16 cellular contexts compared by ENCODE assay signal in the genomic region with DNA sequence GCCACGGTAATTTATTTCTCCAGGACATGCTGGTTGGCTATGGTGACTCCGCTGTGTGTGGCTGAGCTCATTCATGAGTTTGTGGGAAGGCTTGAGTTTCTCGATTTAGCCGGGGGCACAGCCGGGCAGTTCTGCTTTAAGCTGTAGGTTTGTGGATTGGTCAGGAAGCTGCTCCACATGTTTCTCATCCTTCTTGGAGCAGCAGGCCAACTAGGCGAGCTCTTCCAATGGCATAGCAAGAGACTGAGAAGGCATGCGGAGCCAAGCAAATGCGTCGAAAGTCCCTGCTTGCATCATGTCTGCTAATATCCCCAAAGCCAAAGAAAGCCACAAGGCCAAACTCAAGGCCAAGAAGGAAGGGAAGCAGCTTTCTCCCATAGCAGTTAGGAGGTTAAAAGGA.
DNase-seq lines count a peak whose midpoint lies in the region; ATAC-seq, FAIRE-seq and TF ChIP-seq lines count a peak whose summit lies in the region.
"Had no signal": no experiment of that assay in that cellular context is flagged by ENCODE, and none has a peak within 500 bp of the region (broad histone marks: within the 10 kb centered on the region; RNA-seq: fewer than 3 reads in every experiment).

No MANE protein-coding gene starts in this region.

- POLR2A ChIA-PET in HepG2 (lab: Yijun Ruan, JAX): no interaction called here

- TF ChIP-seq CTCF in HepG2 (CRISPR knock-in tag; IDR thresholded peaks at IDR 0.05) (no peak), esophagus muscularis mucosa (IDR thresholded peaks at IDR 0.05) (no peak)

- CTCF ChIA-PET in HepG2 (lab: Yijun Ruan, JAX; ENCODE audit: low intra/inter-chr PET ratio, low total read pairs): no interaction called here

- no peak overlapping the region for H4K8ac ChIP-seq in trophoblast cell (ENCODE audit: low read depth, low read length)

- no peak for TF ChIP-seq RAD21 in HepG2 (CRISPR knock-in tag; IDR thresholded peaks at IDR 0.05)

- 0 out of 2 replicates have a peak, but pooled peaks cover 5% of the 10 kb centered on the region for H3F3A ChIP-seq in GM23248 (ENCODE audit: insufficient read depth)

- no peak overlapping the region for H4K91ac ChIP-seq in trophoblast cell (ENCODE audit: low read depth, low read length)

- H3K4me1 ChIP-seq in GM23248 (ENCODE audit: insufficient read depth): 0 out of 2 replicates have a peak, but pooled peaks cover 4% of the 10 kb centered on the region
- no peaks in the 10 kb centered on the region for H3K4me1 ChIP-seq in trophoblast cell (ENCODE audit: control insufficient read depth in 1 of 2, insufficient read depth in 2 of 2, low read length in 2 of 2)
- no peaks in the 10 kb centered on the region for H3K4me1 ChIP-seq in HepG2 (ENCODE audit: insufficient read depth, low read length)
- H3K4me1 ChIP-seq in esophagus muscularis mucosa: no peaks in the 10 kb centered on the region

- in situ Hi-C loops in GM23248 (cut with MboI) (loop anchor here (25.0 kb wide), 1 partner anchor 646 kb away; no protein-coding TSS in a partner anchor), HepG2 (cut with HindIII; ENCODE audit: extremely low pct_ligation_motif_present, low pct_unique_long_range_greater_than_20kb) (loop anchor here (25.0 kb wide), 1 partner anchor 496 kb away; no protein-coding TSS in a partner anchor)

- no peak overlapping the region for H3K4me2 ChIP-seq in GM23248 (ENCODE audit: unreplicated experiment)
- no peak overlapping the region for H3K4me2 ChIP-seq in trophoblast cell (ENCODE audit: low read length)
- H3K4me2 ChIP-seq in HepG2 (ENCODE audit: low read depth, low read length): no peak overlapping the region

- TF ChIP-seq POLR2A in HepG2 (IDR thresholded peaks at IDR 0.05; ENCODE audit: insufficient read depth in 1 of 2, low read depth in 2 of 2, low read length in 2 of 2) (no peak), esophagus muscularis mucosa (IDR thresholded peaks at IDR 0.05; ENCODE audit: low read depth) (no peak)

- H3K9ac ChIP-seq in GM23248 (no peak overlapping the region), trophoblast cell (ENCODE audit: low read length) (peak overlapping the region; percentile 34), HepG2 (ENCODE audit: insufficient read depth, low read depth, low read length) (no peak overlapping the region)

- no peak overlapping the region for H2BK5ac ChIP-seq in trophoblast cell (ENCODE audit: low read depth, low read length, poor library complexity)

- H3K9me3 ChIP-seq in GM23248 (ENCODE audit: low read depth) (no peaks in the 10 kb centered on the region), trophoblast cell (ENCODE audit: insufficient read depth, low read depth, low read length) (no peaks in the 10 kb centered on the region), HepG2 (ENCODE audit: low read length) (no peaks in the 10 kb centered on the region), esophagus muscularis mucosa (no peaks in the 10 kb centered on the region)

- no peaks in the 10 kb centered on the region for H3K79me1 ChIP-seq in trophoblast cell (ENCODE audit: low read length)

- no peaks in the 10 kb centered on the region for H4K20me1 ChIP-seq in GM23248 (ENCODE audit: insufficient read depth)
- H4K20me1 ChIP-seq in HepG2 (ENCODE audit: insufficient read depth, low read length): no peaks in the 10 kb centered on the region

- intact Hi-C loops in HepG2 (cut with micrococcal nuclease; ENCODE audit: unreplicated experiment) (no loop called here), esophagus muscularis mucosa (cut with DNase I) (no loop called here)

- no peaks in the 10 kb centered on the region for H3K9me2 ChIP-seq in GM23248 (ENCODE audit: insufficient read depth)

- H3K23ac ChIP-seq in trophoblast cell (ENCODE audit: low read length): no peak overlapping the region

- TF ChIP-seq EP300 in HepG2 (IDR thresholded peaks at IDR 0.05; ENCODE audit: low read depth in 2 of 2, low read length in 2 of 2): no peak
- no peak for TF ChIP-seq EP300 in HepG2 (CRISPR knock-in tag; IDR thresholded peaks at IDR 0.05; ENCODE audit: borderline replicate concordance)
- TF ChIP-seq EP300 in esophagus muscularis mucosa (IDR thresholded peaks at IDR 0.05): no peak

- ATAC-seq in HepG2 (no peak), GM21528 (IDR thresholded peaks at IDR 0.05; ENCODE audit: low FRiP score, unreplicated experiment) (no peak)
- ATAC-seq: K562 had no signal

- no TSS peak for BruUV-seq in HepG2 (replicated peaks; lab: Mats Ljungman, UMichigan)

- no peak overlapping the region for H3K18ac ChIP-seq in trophoblast cell (ENCODE audit: low read length)

- no peak overlapping the region for H3K14ac ChIP-seq in trophoblast cell (ENCODE audit: low read length)

- no peak overlapping the region for H2BK120ac ChIP-seq in trophoblast cell (ENCODE audit: insufficient read depth, low read length, poor library complexity)

- no peaks in the 10 kb centered on the region for H3K36me3 ChIP-seq in GM23248 (ENCODE audit: low read depth)
- no peaks in the 10 kb centered on the region for H3K36me3 ChIP-seq in trophoblast cell (ENCODE audit: control insufficient read depth in 1 of 2, insufficient read depth in 2 of 2, low read length in 2 of 2)
- no peaks in the 10 kb centered on the region for H3K36me3 ChIP-seq in HepG2 (replicated peaks in 1 of 2; ENCODE audit: control insufficient read depth in 1 of 2, insufficient read depth in 2 of 2, low read length in 2 of 2)
- no peaks in the 10 kb centered on the region for H3K36me3 ChIP-seq in esophagus muscularis mucosa

- DNase-seq in GM23248 (peak; percentile 88), fibroblast of peridontal ligament (ENCODE audit: extremely low read depth) (peak; percentile 93), trophoblast cell (no peak), HepG2 (ENCODE audit: low spot score) (no peak), NCI-H1092 (lab: John Stamatoyannopoulos, UW) (no peak), esophagus muscularis mucosa (ENCODE audit: extremely low spot score) (no peak)
- DNase-seq: DMS53; HFFc6; NCI-H69; NK-92 treated with Interleukin-12 subunit alpha and Interleukin-12 subunit beta, amount 100 ng/mL, for 24 hours; OCI-M1 had no signal

- H2AFZ ChIP-seq in GM23248 (peak overlapping the region; percentile 43), trophoblast cell (ENCODE audit: insufficient read depth, low read length, poor library complexity) (no peak overlapping the region), HepG2 (ENCODE audit: low read length) (no peak overlapping the region)

- no peak overlapping the region for H3K4ac ChIP-seq in trophoblast cell (ENCODE audit: low read depth, low read length)

- no peak overlapping the region for H2AK5ac ChIP-seq in trophoblast cell (ENCODE audit: low read length)

- no peaks in the 10 kb centered on the region for H3K27me3 ChIP-seq in GM23248 (replicated peaks; ENCODE audit: insufficient read depth)
- no peaks in the 10 kb centered on the region for H3K27me3 ChIP-seq in trophoblast cell (ENCODE audit: insufficient read depth, low read length)
- H3K27me3 ChIP-seq in HepG2 (ENCODE audit: control insufficient read depth in 1 of 2, insufficient read depth in 2 of 2, low read length in 2 of 2): no peaks in the 10 kb centered on the region
- no peaks in the 10 kb centered on the region for H3K27me3 ChIP-seq in esophagus muscularis mucosa

- no peak for FAIRE-seq in HepG2 (lab: Jason Lieb, UNC)
- FAIRE-seq: GM19239, K562 had no signal

- WGBS in GM23248 (ENCODE audit: low coverage in 1 of 2, low lambda C conversion rate in 2 of 2, missing lambda C conversion rate in 2 of 2), 2 experiments: 17 to 18% methylated on average over 9 of the region's 9 CpGs
- no CpG with 5 or more reads among the region's 9 CpGs for WGBS in trophoblast cell (ENCODE audit: extremely low coverage, insufficient coverage, insufficient read length)
- WGBS in HepG2 (ENCODE audit: low lambda C conversion rate): 80% methylated on average over 9 of the region's 9 CpGs
- 86% methylated on average over 9 of the region's 9 CpGs for WGBS in esophagus muscularis mucosa

- H3K4me3 ChIP-seq in GM23248 (no peak overlapping the region), trophoblast cell (ENCODE audit: low read depth, low read length) (no peak overlapping the region), HepG2 (replicated peaks in 1 of 3; ENCODE audit: insufficient read depth in 1 of 3, low read depth in 2 of 3, low read length in 3 of 3) (no peak overlapping the region), esophagus muscularis mucosa (no peak overlapping the region)
- H3K4me3 ChIP-seq: K562, SK-N-MC had no signal

- H3K27ac ChIP-seq in GM23248: peak overlapping the region; percentile 25
- no peak overlapping the region for H3K27ac ChIP-seq in trophoblast cell (ENCODE audit: low read depth, low read length)
- H3K27ac ChIP-seq in HepG2 (ENCODE audit: extremely low read length, insufficient read depth, low read length): no peak overlapping the region
- H3K27ac ChIP-seq in esophagus muscularis mucosa (replicated peaks in 1 of 4): no peak overlapping the region
- H3K27ac ChIP-seq: HL-60, SK-N-MC had no signal

- H4K12ac ChIP-seq in trophoblast cell (ENCODE audit: low read depth, low read length): no peak overlapping the region

- H3K79me2 ChIP-seq in GM23248 (ENCODE audit: insufficient read depth) (no peaks in the 10 kb centered on the region), trophoblast cell (ENCODE audit: control insufficient read depth, insufficient read depth, low read length, poor library complexity) (no peaks in the 10 kb centered on the region), HepG2 (ENCODE audit: insufficient read depth, low read length) (no peaks in the 10 kb centered on the region)

- H2BK12ac ChIP-seq in trophoblast cell (ENCODE audit: low read length): no peak overlapping the region

TF ChIP-seq in HepG2, 621 proteins besides CTCF, POLR2A, EP300 and RAD21 (continues in another document):
- TF ChIP-seq SMAD1 (CRISPR knock-in tag; IDR thresholded peaks at IDR 0.05; ENCODE audit: borderline replicate concordance, low read depth): no peak
- no peak for TF ChIP-seq ZNF350 (CRISPR knock-in tag; IDR thresholded peaks at IDR 0.05; ENCODE audit: borderline replicate concordance, low read depth)
- no peak for TF ChIP-seq HMG20A (CRISPR knock-in tag; IDR thresholded peaks at IDR 0.05; ENCODE audit: borderline replicate concordance)
- no peak for TF ChIP-seq ZNF256 (CRISPR knock-in tag; conservative IDR thresholded peaks at IDR 0.05)
- no peak for TF ChIP-seq CHCHD3 (CRISPR knock-in tag; IDR thresholded peaks at IDR 0.05)
- no peak for TF ChIP-seq ZNF776 (CRISPR knock-in tag; IDR thresholded peaks at IDR 0.05)
- TF ChIP-seq ZNF597 (CRISPR knock-in tag; IDR thresholded peaks at IDR 0.05): no peak
- no peak for TF ChIP-seq KDM5B (CRISPR knock-in tag; IDR thresholded peaks at IDR 0.05; ENCODE audit: borderline replicate concordance)
- no peak for TF ChIP-seq ATAD3A (CRISPR knock-in tag; IDR thresholded peaks at IDR 0.05)

Comparison
In these comparisons a context has a peak if more than half of its experiments do, and no peak if none do; other contexts are left out.
1. DNase-seq: peak in GM23248 (single experiment) and fibroblast of peridontal ligament (single experiment); none in trophoblast cell (0 of 2), HepG2 (single experiment), NCI-H1092 (single experiment) and esophagus muscularis mucosa (single experiment).